In the genomic region with DNA sequence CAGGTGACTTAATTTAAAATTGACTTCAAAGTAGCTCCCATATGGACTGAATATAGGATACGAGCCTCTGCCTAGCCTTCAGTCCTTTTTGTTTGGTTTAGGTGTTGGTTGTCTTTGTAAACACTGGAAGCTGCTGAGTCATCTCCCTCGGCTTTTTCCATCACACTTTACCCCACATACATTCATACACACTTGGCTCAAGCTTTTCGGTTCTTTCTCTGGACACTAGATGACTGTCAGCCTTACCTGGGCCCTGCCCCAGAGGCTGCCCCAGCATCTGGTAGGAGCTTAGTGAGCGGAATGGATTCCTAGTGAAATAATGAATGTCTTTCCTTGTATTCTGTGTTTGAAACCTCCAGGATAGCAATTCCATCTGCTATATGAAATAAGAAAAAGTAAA, we compare ENCODE assay signal across 1 cellular context.
TF ChIP-seq lines count a peak whose summit lies in the region.

No MANE protein-coding gene starts in this region.

TF ChIP-seq in H1, 55 proteins besides CTCF, POLR2A, EP300 and RAD21 (continued from another document):
- TF ChIP-seq SIX5 (IDR thresholded peaks at IDR 0.05; ENCODE audit: low read depth, low read length) (no peak), SIN3A (conservative IDR thresholded peaks at IDR 0.05 in 1 of 2, IDR thresholded peaks at IDR 0.05 in 1 of 2; ENCODE audit: low read depth in 1 of 2, low read length in 2 of 2) (no peak), BACH1 (IDR thresholded peaks at IDR 0.05; ENCODE audit: low read length) (0 out of 2 replicates have a peak, but pooled peaks have one; percentile 11), CHD2 (IDR thresholded peaks at IDR 0.05; ENCODE audit: low read length) (no peak), SP1 (IDR thresholded peaks at IDR 0.05; ENCODE audit: low read depth, low read length) (no peak), MAFK (IDR thresholded peaks at IDR 0.05; ENCODE audit: low read depth, low read length) (peak; percentile 40), TBP (IDR thresholded peaks at IDR 0.05; ENCODE audit: low read depth, low read length) (no peak), SP2 (IDR thresholded peaks at IDR 0.05; ENCODE audit: low read length) (no peak)
